Comparison of ENCODE assay signal across 22 cellular contexts in genomic region chr21:42565206-42565810, GRCh38. TPM values are rescaled to one million over a fixed set of nuclear protein-coding genes. Genes with fewer than 3 reads are reported as not detected.
DNase-seq lines count a peak whose midpoint lies in the region; ATAC-seq and TF ChIP-seq lines count a peak whose summit lies in the region.
"Had no signal": no experiment of that assay in that cellular context is flagged by ENCODE, and none has a peak within 500 bp of the region (broad histone marks: within the 10 kb centered on the region; RNA-seq: fewer than 3 reads in every experiment).

No MANE protein-coding gene starts in this region.

- peaks cover 12% of the 10 kb centered on the region for H3K36me3 Mint-ChIP-seq in activated naive CD4-positive, alpha-beta T cell treated with anti-CD3 and anti-CD28 coated beads, Interleukin-2, amount 10 ng/mL, durations not matched to agents 7 days and 5 days
- H3K36me3 Mint-ChIP-seq in activated naive CD4-positive, alpha-beta T cell treated with anti-CD3 and anti-CD28 coated beads for 36 hours (ENCODE audit: low read depth): peaks cover 18% of the 10 kb centered on the region
- peaks cover 10% of the 10 kb centered on the region for H3K36me3 Mint-ChIP-seq in natural killer cell

- H3K9me3 Mint-ChIP-seq in activated naive CD4-positive, alpha-beta T cell treated with anti-CD3 and anti-CD28 coated beads, Interleukin-2, amount 10 ng/mL, durations not matched to agents 7 days and 5 days: no peaks in the 10 kb centered on the region
- H3K9me3 Mint-ChIP-seq in activated naive CD4-positive, alpha-beta T cell treated with anti-CD3 and anti-CD28 coated beads for 36 hours: no peaks in the 10 kb centered on the region
- no peaks in the 10 kb centered on the region for H3K9me3 Mint-ChIP-seq in natural killer cell
- H3K9me3 Mint-ChIP-seq: activated naive CD4-positive, alpha-beta T cell treated with anti-CD3 and anti-CD28 coated beads, Interleukin-2, amount 50 U/mL, for 24 hours; activated T-cell treated with anti-CD3 and anti-CD28 coated beads, Interleukin-2, amount 50 U/mL, for 4 hours; nephron progenitor cell; stimulated activated naive CD8-positive, alpha-beta T cell treated with anti-CD3 and anti-CD28 coated beads, Interleukin-15, amount 100 ng/mL, for 72 hours; WTC11 had no signal

- H3K4me1 ChIP-seq in adrenal gland (replicated peaks in 1 of 2) (no peaks in the 10 kb centered on the region), transverse colon (peaks cover 0 to 4% (median 0%) of the 10 kb centered on the region in 4 donors)

- H3K27ac Mint-ChIP-seq in activated naive CD4-positive, alpha-beta T cell treated with anti-CD3 and anti-CD28 coated beads, Interleukin-2, amount 10 ng/mL, durations not matched to agents 7 days and 5 days: no peak overlapping the region
- H3K27ac Mint-ChIP-seq in activated naive CD4-positive, alpha-beta T cell treated with anti-CD3 and anti-CD28 coated beads for 36 hours: no peak overlapping the region
- H3K27ac Mint-ChIP-seq in natural killer cell: no peak overlapping the region
- H3K27ac Mint-ChIP-seq: nephron progenitor cell, WTC11 had no signal

- TF ChIP-seq POLR2A in adrenal gland (IDR thresholded peaks at IDR 0.05) (no peak), transverse colon (IDR thresholded peaks at IDR 0.05) (no peak), erythroblast (IDR thresholded peaks at IDR 0.05; ENCODE audit: low read length) (no peak)

- WGBS in adrenal gland, 4 donors: 89 to 96% (median 95%) methylated on average over 15 to 16 of the region's 16 CpGs
- 83 to 94% methylated on average over 3 to 15 of the region's 16 CpGs for WGBS in transverse colon (ENCODE audit: low coverage in 1 of 2), 2 donors

- CTCF ChIA-PET in activated naive CD4-positive, alpha-beta T cell treated with anti-CD3 and anti-CD28 coated beads, Interleukin-2, amount 10 ng/mL, durations not matched to agents 7 days and 5 days (lab: Charles Lee): no interaction called here
- CTCF ChIA-PET in activated naive CD4-positive, alpha-beta T cell treated with anti-CD3 and anti-CD28 coated beads for 36 hours (lab: Charles Lee): no interaction called here

- H3K4me3 Mint-ChIP-seq in activated naive CD4-positive, alpha-beta T cell treated with anti-CD3 and anti-CD28 coated beads, Interleukin-2, amount 10 ng/mL, durations not matched to agents 7 days and 5 days: no peak overlapping the region
- H3K4me3 Mint-ChIP-seq in activated naive CD4-positive, alpha-beta T cell treated with anti-CD3 and anti-CD28 coated beads for 36 hours: no peak overlapping the region
- H3K4me3 Mint-ChIP-seq in natural killer cell: no peak overlapping the region
- H3K4me3 Mint-ChIP-seq: activated naive CD4-positive, alpha-beta T cell treated with anti-CD3 and anti-CD28 coated beads, Interleukin-2, amount 50 U/mL, for 24 hours; activated T-cell treated with anti-CD3 and anti-CD28 coated beads, Interleukin-2, amount 50 U/mL, for 4 hours; nephron progenitor cell; stimulated activated naive CD8-positive, alpha-beta T cell treated with anti-CD3 and anti-CD28 coated beads, Interleukin-15, amount 100 ng/mL, for 72 hours; WTC11 had no signal

- ATAC-seq in natural killer cell: no peak
- no peak for ATAC-seq in GM18520 (IDR thresholded peaks at IDR 0.05; ENCODE audit: unreplicated experiment)
- ATAC-seq: activated T-cell treated with anti-CD3 and anti-CD28 coated beads, Interleukin-2, amount 50 U/mL, for 4 hours; left ventricle myocardium superior; stimulated activated naive CD8-positive, alpha-beta T cell treated with anti-CD3 and anti-CD28 coated beads, Interleukin-15, amount 100 ng/mL, for 72 hours; WTC11 had no signal

- no peak overlapping the region for H3K4me3 ChIP-seq in adrenal gland
- no peak overlapping the region for H3K4me3 ChIP-seq in transverse colon
- H3K4me3 ChIP-seq: BLaER1 had no signal

- TF ChIP-seq CTCF in adrenal gland (IDR thresholded peaks at IDR 0.05): no peak
- TF ChIP-seq CTCF in natural killer cell (IDR thresholded peaks at IDR 0.05): no peak
- TF ChIP-seq CTCF in transverse colon (IDR thresholded peaks at IDR 0.05): no peak

- intact Hi-C loops in activated naive CD4-positive, alpha-beta T cell treated with anti-CD3 and anti-CD28 coated beads for 36 hours (cut with micrococcal nuclease): no loop called here
- intact Hi-C loops in adrenal gland (cut with DNase I) (no loop called here), natural killer cell (cut with micrococcal nuclease) (no loop called here), transverse colon (cut with DNase I; ENCODE audit: low total_unique reads) (loop anchor here (10.0 kb wide), 1 partner anchor 1399 kb away; no protein-coding TSS in a partner anchor)

- H3K27me3 Mint-ChIP-seq in activated naive CD4-positive, alpha-beta T cell treated with anti-CD3 and anti-CD28 coated beads, Interleukin-2, amount 10 ng/mL, durations not matched to agents 7 days and 5 days: no peaks in the 10 kb centered on the region
- no peaks in the 10 kb centered on the region for H3K27me3 Mint-ChIP-seq in activated naive CD4-positive, alpha-beta T cell treated with anti-CD3 and anti-CD28 coated beads for 36 hours (ENCODE audit: low read depth)
- no peaks in the 10 kb centered on the region for H3K27me3 Mint-ChIP-seq in natural killer cell (ENCODE audit: low read depth in 2 of 2)
- H3K27me3 Mint-ChIP-seq: activated naive CD4-positive, alpha-beta T cell treated with anti-CD3 and anti-CD28 coated beads, Interleukin-2, amount 50 U/mL, for 24 hours; stimulated activated naive CD8-positive, alpha-beta T cell treated with anti-CD3 and anti-CD28 coated beads, Interleukin-15, amount 100 ng/mL, for 72 hours had no signal

- H3K27me3 ChIP-seq in adrenal gland: no peaks in the 10 kb centered on the region
- H3K27me3 ChIP-seq in transverse colon: no peaks in the 10 kb centered on the region
- H3K27me3 ChIP-seq: BLaER1 had no signal

- H3K4me1 Mint-ChIP-seq in activated naive CD4-positive, alpha-beta T cell treated with anti-CD3 and anti-CD28 coated beads, Interleukin-2, amount 10 ng/mL, durations not matched to agents 7 days and 5 days: no peaks in the 10 kb centered on the region
- H3K4me1 Mint-ChIP-seq in activated naive CD4-positive, alpha-beta T cell treated with anti-CD3 and anti-CD28 coated beads for 36 hours (ENCODE audit: low read depth): no peaks in the 10 kb centered on the region
- H3K4me1 Mint-ChIP-seq in natural killer cell: peaks cover 9 to 11% of the 10 kb centered on the region in 2 donors
- H3K4me1 Mint-ChIP-seq: activated naive CD4-positive, alpha-beta T cell treated with anti-CD3 and anti-CD28 coated beads, Interleukin-2, amount 50 U/mL, for 24 hours; stimulated activated naive CD8-positive, alpha-beta T cell treated with anti-CD3 and anti-CD28 coated beads, Interleukin-15, amount 100 ng/mL, for 72 hours had no signal

- TF ChIP-seq EP300 in transverse colon (IDR thresholded peaks at IDR 0.05; ENCODE audit: low read depth): no peak

- no peaks in the 10 kb centered on the region for H3K9me3 ChIP-seq in adrenal gland (replicated peaks in 1 of 3)
- H3K9me3 ChIP-seq in transverse colon: no peaks in the 10 kb centered on the region
- H3K9me3 ChIP-seq: BLaER1 had no signal

- H3K36me3 ChIP-seq in adrenal gland (replicated peaks in 1 of 2) (peaks cover 0 to 54% of the 10 kb centered on the region in 2 donors), transverse colon (peaks cover 0 to 21% (median 10%) of the 10 kb centered on the region in 4 donors)

- in situ Hi-C loops in transverse colon (cut with MboI; ENCODE audit: low pct_ligation_motif_present in 1 of 4, low pct_unique_long_range_greater_than_20kb in 1 of 4, low sequenced_read_pairs in 3 of 4): loop anchor here in 1 of 4 donors (25.0 kb wide), 1 partner anchor 253 kb away; the partner anchor contains the start of gene TFF3

- no peak overlapping the region for H3K27ac ChIP-seq in adrenal gland
- no peak overlapping the region for H3K27ac ChIP-seq in transverse colon
- H3K27ac ChIP-seq: BLaER1, epithelial cell of prostate had no signal

- DNase-seq in activated naive CD4-positive, alpha-beta T cell treated with anti-CD3 and anti-CD28 coated beads, Interleukin-2, amount 10 ng/mL, durations not matched to agents 7 days and 5 days: peak; percentile 18
- DNase-seq in activated naive CD4-positive, alpha-beta T cell treated with anti-CD3 and anti-CD28 coated beads for 36 hours: no peak
- DNase-seq in adrenal gland: peak in 5 of 7 donors; percentile 7 to 35 (median 11)
- DNase-seq in natural killer cell: peak; percentile 11
- peak; percentile 6 for DNase-seq in transverse colon
- DNase-seq in erythroblast (lab: John Stamatoyannopoulos, UW): no peak
- DNase-seq in CD1c-positive myeloid dendritic cell (ENCODE audit: extremely low spot score): no peak
- DNase-seq: activated CD4-positive, alpha-beta T cell treated with anti-CD3 and anti-CD28 coated beads, Interleukin-2, amount 50 U/mL, for 4 hours; activated T-cell treated with anti-CD3 and anti-CD28 coated beads, Interleukin-2, amount 50 U/mL, for 4 hours; DND-41; foreskin fibroblast; H7; left ventricle myocardium superior; NCI-H1436 treated with DMSO at 0.1 percent for 48 hours; nephron progenitor cell; T-helper 9 cell had no signal

RNA-seq across cellular contexts. Expression of gene SLC37A1, which starts 51.7 kb away (rescaled TPM):
- total RNA-seq in activated naive CD4-positive, alpha-beta T cell treated with anti-CD3 and anti-CD28 coated beads for 36 hours: 10 to 100 TPM; 18.4 to 18.7 TPM
- total RNA-seq in adrenal gland: 10 to 100 TPM in 7 of 8 donors, 1 to 10 TPM in 1; 7.4 to 27.2 (median 18.7) TPM
- polyA plus RNA-seq in adrenal gland: 10 to 100 TPM; 11.0 to 16.7 (median 14.3) TPM
- 10 to 100 TPM; 24.8 to 25.8 (median 25.3) TPM for total RNA-seq in natural killer cell
- 100 to 1,000 TPM in 3 of 4 donors, 10 to 100 TPM in 1; 80.8 to 139 (median 117) TPM for total RNA-seq in transverse colon

Comparison
In these comparisons a context has a peak if more than half of its experiments do, and no peak if none do; other contexts are left out.
1. DNase-seq: peak in activated naive CD4-positive, alpha-beta T cell treated with anti-CD3 and anti-CD28 coated beads, Interleukin-2, amount 10 ng/mL, durations not matched to agents 7 days and 5 days (single experiment), adrenal gland (5 of 7), natural killer cell (single experiment) and transverse colon (single experiment); none in activated naive CD4-positive, alpha-beta T cell treated with anti-CD3 and anti-CD28 coated beads for 36 hours (single experiment), erythroblast (0 of 2) and CD1c-positive myeloid dendritic cell (single experiment).